In the genomic region with DNA sequence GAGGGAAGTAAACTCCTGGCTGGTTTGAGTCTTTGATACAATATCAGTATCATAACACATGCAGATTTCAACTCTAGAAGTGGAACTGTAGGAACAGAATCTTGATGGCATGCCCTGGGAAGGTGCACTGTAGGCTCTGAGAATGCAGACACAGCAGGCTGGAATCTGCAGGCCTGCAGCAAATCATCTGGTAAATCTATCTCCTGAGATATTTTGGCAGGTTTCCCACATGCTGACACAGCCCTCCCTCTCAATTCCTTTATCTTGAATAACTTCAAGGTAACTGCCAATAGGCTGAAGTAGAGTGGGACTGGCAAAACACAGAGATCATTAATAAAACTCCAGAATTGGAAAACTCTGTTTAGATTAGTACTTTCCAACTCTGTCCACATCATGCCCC, we compare ENCODE assay signal across 16 cellular contexts.
DNase-seq lines count a peak whose midpoint lies in the region; FAIRE-seq and TF ChIP-seq lines count a peak whose summit lies in the region.
"Had no signal": no experiment of that assay in that cellular context is flagged by ENCODE, and none has a peak within 500 bp of the region (broad histone marks: within the 10 kb centered on the region; RNA-seq: fewer than 3 reads in every experiment).

No MANE protein-coding gene starts in this region.

- no peaks in the 10 kb centered on the region for H4K20me1 ChIP-seq in astrocyte (ENCODE audit: insufficient read depth, low read length)

- H3K4me1 ChIP-seq in astrocyte (ENCODE audit: insufficient read depth, low read length) (peaks cover 4% of the 10 kb centered on the region), trophoblast cell (ENCODE audit: control insufficient read depth in 1 of 2, insufficient read depth in 2 of 2, low read length in 2 of 2) (peaks cover 10 to 19% of the 10 kb centered on the region in 2 experiments)
- H3K4me1 ChIP-seq: Peyer's patch had no signal

- TF ChIP-seq CTCF in astrocyte (IDR thresholded peaks at IDR 0.05; ENCODE audit: insufficient read depth, low read depth, low read length) (no peak), fibroblast of mammary gland (conservative IDR thresholded peaks at IDR 0.05; ENCODE audit: control insufficient read depth, insufficient read depth, low read depth, low read length) (no peak)

- no peaks in the 10 kb centered on the region for H3K9me3 Mint-ChIP-seq in astrocyte (ENCODE audit: unreplicated experiment)
- H3K9me3 Mint-ChIP-seq: CD8-positive, alpha-beta T cell had no signal

- H2BK5ac ChIP-seq in trophoblast cell (ENCODE audit: low read depth, low read length, poor library complexity), result no peak overlapping the region

- H4K8ac ChIP-seq in trophoblast cell (ENCODE audit: low read depth, low read length), result no peak overlapping the region

- H3K18ac ChIP-seq in trophoblast cell (ENCODE audit: low read length), result no peak overlapping the region

- no peaks in the 10 kb centered on the region for H3K36me3 Mint-ChIP-seq in astrocyte (ENCODE audit: low read depth, unreplicated experiment)
- H3K36me3 Mint-ChIP-seq: CD8-positive, alpha-beta T cell had no signal

- no peak overlapping the region for H3K23ac ChIP-seq in trophoblast cell (ENCODE audit: low read length)

- no peaks in the 10 kb centered on the region for H3K27me3 Mint-ChIP-seq in astrocyte (ENCODE audit: low read depth, unreplicated experiment)

- H3K79me1 ChIP-seq in trophoblast cell (ENCODE audit: low read length), result peaks cover 2% of the 10 kb centered on the region

- H3K4me3 Mint-ChIP-seq in astrocyte (ENCODE audit: unreplicated experiment), result no peak overlapping the region
- H3K4me3 Mint-ChIP-seq: CD8-positive, alpha-beta T cell had no signal

- H3K27ac Mint-ChIP-seq in astrocyte (ENCODE audit: unreplicated experiment), result no peak overlapping the region
- H3K27ac Mint-ChIP-seq: CD8-positive, alpha-beta T cell had no signal

- no peak overlapping the region for H4K91ac ChIP-seq in trophoblast cell (ENCODE audit: low read depth, low read length)

- H3K4me3 ChIP-seq in astrocyte (ENCODE audit: insufficient read depth, low read depth, low read length), result no peak overlapping the region
- no peak overlapping the region for H3K4me3 ChIP-seq in fibroblast of mammary gland (ENCODE audit: control insufficient read depth, low read depth, low read length)
- H3K4me3 ChIP-seq in trophoblast cell (ENCODE audit: low read depth, low read length), result no peak overlapping the region
- H3K4me3 ChIP-seq: Peyer's patch had no signal

- no peaks in the 10 kb centered on the region for H3K9me3 ChIP-seq in astrocyte (ENCODE audit: insufficient read depth, low read depth, low read length)
- no peaks in the 10 kb centered on the region for H3K9me3 ChIP-seq in trophoblast cell (ENCODE audit: insufficient read depth, low read depth, low read length)
- H3K9me3 ChIP-seq: Peyer's patch had no signal

- H3K9ac ChIP-seq in astrocyte (ENCODE audit: low read length) (no peak overlapping the region), trophoblast cell (ENCODE audit: low read length) (no peak overlapping the region)

- no peak overlapping the region for H4K12ac ChIP-seq in trophoblast cell (ENCODE audit: low read depth, low read length)

- no peak overlapping the region for H2BK12ac ChIP-seq in trophoblast cell (ENCODE audit: low read length)

- DNase-seq in M059J (ENCODE audit: low read depth) (peak; percentile 12), astrocyte (ENCODE audit: low read depth) (peak; percentile 27), fibroblast of mammary gland (ENCODE audit: low read depth) (peak; percentile 16), trophoblast cell (peak; percentile 18 to 50), NCI-H187 treated with DMSO at 0.1 percent for 48 hours (lab: John Stamatoyannopoulos, UW) (no peak)
- DNase-seq in effector CD8-positive, alpha-beta T cell (lab: John Stamatoyannopoulos, UW), result no peak
- no peak for DNase-seq in activated naive CD4-positive, alpha-beta T cell treated with Interleukin-2 at 50 U/mL for 16 hours
- DNase-seq: CD8-positive, alpha-beta T cell; GF-D8; KBM-7; NCI-H1930; NCI-H510A treated with DMSO at 0.1 percent for 48 hours; Peyer's patch; SHP77 treated with DMSO at 0.1 percent for 48 hours had no signal

- FAIRE-seq in astrocyte (lab: Jason Lieb, UNC), result no peak
- FAIRE-seq: H1 had no signal

- no peak overlapping the region for H3K4ac ChIP-seq in trophoblast cell (ENCODE audit: low read depth, low read length)

- peaks cover 25% of the 10 kb centered on the region for H3K4me1 Mint-ChIP-seq in astrocyte (ENCODE audit: low read depth, unreplicated experiment)

- H3K79me2 ChIP-seq in astrocyte (ENCODE audit: insufficient read depth, low read length) (no peaks in the 10 kb centered on the region), trophoblast cell (ENCODE audit: control insufficient read depth, insufficient read depth, low read length, poor library complexity) (no peaks in the 10 kb centered on the region)

- H3K4me2 ChIP-seq in astrocyte (ENCODE audit: low read length) (no peak overlapping the region), trophoblast cell (ENCODE audit: low read length) (no peak overlapping the region)

- H3K27me3 ChIP-seq in astrocyte (ENCODE audit: insufficient read depth, low read length) (peaks cover 2% of the 10 kb centered on the region), trophoblast cell (ENCODE audit: insufficient read depth, low read length) (no peaks in the 10 kb centered on the region)
- H3K27me3 ChIP-seq: Peyer's patch had no signal

- H3K14ac ChIP-seq in trophoblast cell (ENCODE audit: low read length), result no peak overlapping the region

- H2AFZ ChIP-seq in astrocyte (ENCODE audit: low read depth, low read length), result no peak overlapping the region
- no peak overlapping the region for H2AFZ ChIP-seq in trophoblast cell (ENCODE audit: insufficient read depth, low read length, poor library complexity)

- no peak overlapping the region for H3K27ac ChIP-seq in astrocyte (ENCODE audit: low read depth, low read length)
- H3K27ac ChIP-seq in trophoblast cell (ENCODE audit: low read depth, low read length), result peak overlapping the region; percentile 54
- H3K27ac ChIP-seq: HL-60, Peyer's patch had no signal

- H3K36me3 ChIP-seq in astrocyte (ENCODE audit: insufficient read depth, low read length) (no peaks in the 10 kb centered on the region), trophoblast cell (ENCODE audit: control insufficient read depth in 1 of 2, insufficient read depth in 2 of 2, low read length in 2 of 2) (no peaks in the 10 kb centered on the region)
- H3K36me3 ChIP-seq: Peyer's patch had no signal

- no peak overlapping the region for H2AK5ac ChIP-seq in trophoblast cell (ENCODE audit: low read length)

- H2BK120ac ChIP-seq in trophoblast cell (ENCODE audit: insufficient read depth, low read length, poor library complexity), result no peak overlapping the region

Comparison
In these comparisons a context has a peak if more than half of its experiments do, and no peak if none do; other contexts are left out.
1. DNase-seq: peak in M059J (single experiment), astrocyte (single experiment), fibroblast of mammary gland (single experiment) and trophoblast cell (2 of 2); none in effector CD8-positive, alpha-beta T cell (single experiment), NCI-H187 treated with DMSO at 0.1 percent for 48 hours (single experiment) and activated naive CD4-positive, alpha-beta T cell treated with Interleukin-2 at 50 U/mL for 16 hours (single experiment).